Comparison of ENCODE assay signal across 1 cellular context in genomic region chr19:41548954-41549688, GRCh38.
TF ChIP-seq lines count a peak whose summit lies in the region.

No MANE protein-coding gene starts in this region.

TF ChIP-seq in HEK293, 187 proteins besides CTCF, POLR2A, EP300 and RAD21 (continued from another document):
- TF ChIP-seq ZBTB48 (tag by site-specific recombination; IDR thresholded peaks at IDR 0.05) (0 out of 2 replicates have a peak, but pooled peaks have one; percentile 30), ZSCAN18 (tag by site-specific recombination; IDR thresholded peaks at IDR 0.05) (no peak), ZNF24 (tag by site-specific recombination; IDR thresholded peaks at IDR 0.05) (no peak), HOXC10 (CRISPR knock-in tag; IDR thresholded peaks at IDR 0.05) (no peak), HIC1 (tag by site-specific recombination; IDR thresholded peaks at IDR 0.05) (0 out of 2 replicates have a peak, but pooled peaks have one; percentile 12), SCRT2 (tag by site-specific recombination; IDR thresholded peaks at IDR 0.05) (0 out of 2 replicates have a peak, but pooled peaks have one; percentile 10), BCL6B (tag by site-specific recombination; IDR thresholded peaks at IDR 0.05) (peak; percentile 37; the same call in 1 of the 2 replicates), REST (tag by site-specific recombination; IDR thresholded peaks at IDR 0.05) (0 out of 2 replicates have a peak, but pooled peaks have one; percentile 16), ZNF596 (tag by site-specific recombination; IDR thresholded peaks at IDR 0.05) (peak; percentile 24; the same call in 1 of the 2 replicates), ZNF335 (tag by site-specific recombination; conservative IDR thresholded peaks at IDR 0.05) (peak; percentile 57), ZNF645 (tag by site-specific recombination; IDR thresholded peaks at IDR 0.05) (no peak), PATZ1 (tag by site-specific recombination; IDR thresholded peaks at IDR 0.05) (0 out of 2 replicates have a peak, but pooled peaks have one; percentile 21)
